ENCODE assay signal across 15 cellular contexts in genomic region chr21:32094792-32095191, GRCh38.
DNase-seq lines count a peak whose midpoint lies in the region; ATAC-seq, FAIRE-seq and TF ChIP-seq lines count a peak whose summit lies in the region.
"Had no signal": no experiment of that assay in that cellular context is flagged by ENCODE, and none has a peak within 500 bp of the region (broad histone marks: within the 10 kb centered on the region; RNA-seq: fewer than 3 reads in every experiment).

No MANE protein-coding gene starts in this region.

- no peaks in the 10 kb centered on the region for H3K27me3 ChIP-seq in right cardiac atrium (ENCODE audit: control insufficient read depth, insufficient read depth)
- H3K27me3 ChIP-seq in smooth muscle cell (ENCODE audit: low read depth) = no peaks in the 10 kb centered on the region
- H3K27me3 ChIP-seq: BLaER1 had no signal

- WGBS in right cardiac atrium = 25% methylated on average over 2 of the region's 2 CpGs
- 60% methylated on average over 2 of the region's 2 CpGs for WGBS in smooth muscle cell (ENCODE audit: low lambda C conversion rate)

- H3K4me3 ChIP-seq in right cardiac atrium (ENCODE audit: low read length) = no peak overlapping the region
- no peak overlapping the region for H3K4me3 ChIP-seq in fibroblast of pulmonary artery (replicated peaks; ENCODE audit: low read depth, low read length)
- no peak overlapping the region for H3K4me3 ChIP-seq in smooth muscle cell
- H3K4me3 ChIP-seq: BLaER1 had no signal

- no peak overlapping the region for H2AFZ ChIP-seq in smooth muscle cell (ENCODE audit: low read depth)

- ATAC-seq in right cardiac atrium (peak; percentile 47 to 55), HG02840 (IDR thresholded peaks at IDR 0.05; ENCODE audit: low FRiP score, unreplicated experiment) (no peak)
- ATAC-seq: stimulated activated naive CD8-positive, alpha-beta T cell treated with anti-CD3 and anti-CD28 coated beads, Interleukin-15, Interleukin-2, amounts not matched to agents 100 U/mL and 50 U/mL, for 24 hours; T-helper 17 cell had no signal

- intact Hi-C loops in right cardiac atrium (cut with DNase I) = loop anchor here in 1 of 4 donors (5.0 kb wide), 1 partner anchor 163 kb away; no protein-coding TSS in a partner anchor
- intact Hi-C loops in cardiac septum (cut with DNase I) = loop anchor here (5.0 kb wide), 1 partner anchor 163 kb away; no protein-coding TSS in a partner anchor

- no peaks in the 10 kb centered on the region for H3F3A ChIP-seq in smooth muscle cell (ENCODE audit: low read depth)

- no peaks in the 10 kb centered on the region for H3K36me3 ChIP-seq in smooth muscle cell (ENCODE audit: low read depth)
- H3K36me3 ChIP-seq: BLaER1 had no signal

- TF ChIP-seq CTCF in fibroblast of pulmonary artery (IDR thresholded peaks at IDR 0.05; ENCODE audit: low read length, missing control alignments) = no peak
- TF ChIP-seq CTCF in smooth muscle cell (IDR thresholded peaks at IDR 0.05; ENCODE audit: borderline replicate concordance, insufficient read depth, poor library complexity, severe bottlenecking) = no peak

- peaks cover 7% of the 10 kb centered on the region for H3K4me1 ChIP-seq in right cardiac atrium (ENCODE audit: control insufficient read depth, insufficient read depth, low read length)
- H3K4me1 ChIP-seq in smooth muscle cell (ENCODE audit: low read depth) = no peaks in the 10 kb centered on the region
- H3K4me1 ChIP-seq: BLaER1 had no signal

- no peak overlapping the region for H3K9ac ChIP-seq in smooth muscle cell (ENCODE audit: low read depth)
- H3K9ac ChIP-seq: BLaER1 had no signal

- H3K79me2 ChIP-seq in smooth muscle cell (ENCODE audit: low read depth) = no peaks in the 10 kb centered on the region

- FAIRE-seq in HTR-8/SVneo (lab: Jason Lieb, UNC) = no peak

- no peak overlapping the region for H3K27ac ChIP-seq in right cardiac atrium (ENCODE audit: low read length)
- H3K27ac ChIP-seq in smooth muscle cell (ENCODE audit: low read depth) = no peak overlapping the region
- H3K27ac ChIP-seq: BLaER1 had no signal

- H3K4me2 ChIP-seq in smooth muscle cell = no peak overlapping the region
- H3K4me2 ChIP-seq: BLaER1 had no signal

- no peak for DNase-seq in right cardiac atrium
- no peak for DNase-seq in cardiac septum (ENCODE audit: low spot score)
- peak; percentile 47 for DNase-seq in RKO (ENCODE audit: low spot score)
- peak; percentile 21 for DNase-seq in fibroblast of pulmonary artery (ENCODE audit: low read depth)
- DNase-seq in smooth muscle cell (lab: John Stamatoyannopoulos, UW; ENCODE audit: unreplicated experiment) = no peak
- no peak for DNase-seq in NCI-H1436 (lab: John Stamatoyannopoulos, UW)
- no peak for DNase-seq in HTR-8/SVneo (ENCODE audit: insufficient read length, low spot score)
- DNase-seq: activated effector memory CD4-positive, alpha-beta T cell treated with anti-CD3 and anti-CD28 coated beads, Interleukin-2, amount 50 U/mL, for 16 hours; NCI-H2029; OCI-M1; stimulated activated CD4-positive, alpha-beta T cell treated with anti-CD3 and anti-CD28 coated beads, Interleukin-2, amount 100 ng/mL, for 48 hours; stimulated activated naive CD8-positive, alpha-beta T cell treated with anti-CD3 and anti-CD28 coated beads, Interleukin-15, Interleukin-2, amounts not matched to agents 100 U/mL and 50 U/mL, for 24 hours; T-helper 17 cell had no signal

- H3K9me3 ChIP-seq in right cardiac atrium (ENCODE audit: control insufficient read depth, low read length) = no peaks in the 10 kb centered on the region
- no peaks in the 10 kb centered on the region for H3K9me3 ChIP-seq in smooth muscle cell (replicated peaks; ENCODE audit: low read depth)
- H3K9me3 ChIP-seq: BLaER1 had no signal

- no peaks in the 10 kb centered on the region for H4K20me1 ChIP-seq in smooth muscle cell (ENCODE audit: low read depth)
- H4K20me1 ChIP-seq: BLaER1 had no signal

Comparison
In these comparisons a context has a peak if more than half of its experiments do, and no peak if none do; other contexts are left out.
1. DNase-seq: peak in RKO (single experiment) and fibroblast of pulmonary artery (single experiment); none in right cardiac atrium (0 of 3), cardiac septum (single experiment), smooth muscle cell (single experiment), NCI-H1436 (single experiment) and HTR-8/SVneo (single experiment).